Comparison of ENCODE assay signal across 3 cellular contexts in genomic region chr17:39711071-39711470, GRCh38. TPM values are rescaled to one million over a fixed set of nuclear protein-coding genes. Genes with fewer than 3 reads are reported as not detected.
"Had no signal": no experiment of that assay in that cellular context is flagged by ENCODE, and none has a peak within 500 bp of the region (broad histone marks: within the 10 kb centered on the region; RNA-seq: fewer than 3 reads in every experiment).

No MANE protein-coding gene starts in this region.

RNA-seq across cellular contexts. Expression of gene GRB7, which starts 26.7 kb away (rescaled TPM):
- total RNA-seq: GM23248, H4, HFFc6 had no signal
- polyA plus RNA-seq: GM23248 had no signal

RNA-seq across cellular contexts. Expression of gene PNMT, which starts 42.8 kb away (rescaled TPM):
- total RNA-seq: GM23248, H4 had no signal
- polyA plus RNA-seq: GM23248 had no signal
